ENCODE assay signal across 25 cellular contexts in the genomic region with DNA sequence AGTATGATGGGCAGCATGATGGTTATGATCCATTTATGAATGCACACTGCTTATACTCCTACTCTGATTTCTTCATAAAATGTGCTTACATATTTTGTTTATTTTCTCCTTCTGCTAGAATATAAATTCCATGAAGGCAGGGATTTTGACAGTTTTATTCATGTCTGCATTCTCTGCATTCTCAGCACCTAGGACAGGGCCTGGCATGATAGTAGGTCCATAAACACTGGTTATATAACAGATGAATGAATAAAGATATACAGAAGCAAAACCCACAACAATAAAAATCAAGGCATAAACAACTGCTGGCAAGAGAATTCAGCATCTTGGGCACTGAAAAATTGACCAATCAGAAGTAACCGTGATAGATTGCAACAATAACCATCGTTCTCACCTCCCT.
"Had no signal": no experiment of that assay in that cellular context is flagged by ENCODE, and none has a peak within 500 bp of the region (broad histone marks: within the 10 kb centered on the region; RNA-seq: fewer than 3 reads in every experiment).

No MANE protein-coding gene starts in this region.

- H3K27me3 ChIP-seq: colonic mucosa, gastrocnemius medialis, neural progenitor cell, right atrium auricular region, sigmoid colon, tibial nerve, upper lobe of left lung had no signal

- H3K9me3 ChIP-seq: colonic mucosa, gastrocnemius medialis, prostate gland, right atrium auricular region, sigmoid colon, thoracic aorta, tibial nerve, upper lobe of left lung had no signal

- H3K4me2 ChIP-seq: neural progenitor cell had no signal

- FAIRE-seq: kidney, urothelium cell line had no signal

- H3K4me1 ChIP-seq: colonic mucosa, gastrocnemius medialis, neural progenitor cell, prostate gland, right atrium auricular region, sigmoid colon, tibial nerve had no signal

- H3K4me3 ChIP-seq: colonic mucosa, gastrocnemius medialis, lung, neural progenitor cell, prostate gland, right atrium auricular region, sigmoid colon, skin epidermis, thoracic aorta, tibial nerve, upper lobe of left lung had no signal

- H3K9ac ChIP-seq: neural progenitor cell had no signal

- H3K27ac ChIP-seq: colonic mucosa, gastrocnemius medialis, neural progenitor cell, prostate gland, right atrium auricular region, sigmoid colon, skin epidermis, thoracic aorta, tibial nerve, upper lobe of left lung had no signal

- H3K36me3 ChIP-seq: colonic mucosa, gastrocnemius medialis, neural progenitor cell, prostate gland, right atrium auricular region, sigmoid colon, thoracic aorta, tibial nerve, upper lobe of left lung had no signal

- H2AFZ ChIP-seq: neural progenitor cell had no signal

- DNase-seq: colonic mucosa; effector CD8-positive, alpha-beta T cell; endodermal cell; foreskin fibroblast; gastrocnemius medialis; head of caudate nucleus; kidney; mesenchymal stem cell; midbrain; naive thymus-derived CD4-positive, alpha-beta T cell; sigmoid colon; stimulated activated CD4-positive, alpha-beta T cell treated with anti-CD3 and anti-CD28 coated beads, Interleukin-15, amount 100 ng/mL, for 24 hours; stimulated activated CD4-positive, alpha-beta T cell treated with anti-CD3 and anti-CD28 coated beads, Interleukin-2, amount 100 ng/mL, for 48 hours; stimulated activated naive B cell treated with anti-CD40 and anti-IgM and Interleukin-4, amounts not matched to agents 10 μg/mL and 1 μg/mL and 100 μg/mL, for 72 hours; upper lobe of left lung had no signal

- ATAC-seq: esophagus mucosa; gastrocnemius medialis; left lobe of liver; naive thymus-derived CD4-positive, alpha-beta T cell; stimulated activated naive B cell treated with anti-CD40 and anti-IgM and Interleukin-4, amounts not matched to agents 10 μg/mL and 1 μg/mL and 100 μg/mL, for 72 hours had no signal
